ENCODE assay signal across 25 cellular contexts in genomic region chr13:104163866-104164630, GRCh38.
DNase-seq lines count a peak whose midpoint lies in the region; FAIRE-seq and TF ChIP-seq lines count a peak whose summit lies in the region.
"Had no signal": no experiment of that assay in that cellular context is flagged by ENCODE, and none has a peak within 500 bp of the region (broad histone marks: within the 10 kb centered on the region; RNA-seq: fewer than 3 reads in every experiment).

No MANE protein-coding gene starts in this region.

- H3K79me2 ChIP-seq in PC-9 (ENCODE audit: low read depth) = no peaks in the 10 kb centered on the region
- no peaks in the 10 kb centered on the region for H3K79me2 ChIP-seq in MM.1S (ENCODE audit: low read length)

- TF ChIP-seq POLR2A in H54 (IDR thresholded peaks at IDR 0.05; ENCODE audit: low read depth, low read length) = no peak

- DNase-seq in COLO829 (ENCODE audit: low spot score) = peak; percentile 44
- no peak for DNase-seq in H54 (ENCODE audit: insufficient read length, low spot score)
- DNase-seq in PC-9 = no peak
- peak; percentile 76 for DNase-seq in foreskin melanocyte
- no peak for DNase-seq in dorsolateral prefrontal cortex
- DNase-seq in MM.1S = no peak
- no peak for DNase-seq in RWPE1 (ENCODE audit: low spot score)
- DNase-seq: 8988T; ACHN; AML-193; BE2C; Calu3; CD4-positive, alpha-beta T cell; CD8-positive, alpha-beta memory T cell; COR-L47; DMS53; DMS79 treated with DMSO at 0.1 percent for 48 hours; GF-D8; GOT3; H7; HCEC 1CT had no signal

- H4K20me1 ChIP-seq in PC-9 (ENCODE audit: insufficient read depth) = no peaks in the 10 kb centered on the region
- no peaks in the 10 kb centered on the region for H4K20me1 ChIP-seq in MM.1S (ENCODE audit: insufficient read depth, low read length)
- H4K20me1 ChIP-seq: BLaER1 treated with 17β-estradiol and CSF1 and Interleukin-3, amounts not matched to agents 10 nM and 100 nM had no signal

- H3K36me3 ChIP-seq in PC-9 (ENCODE audit: low read depth) (no peaks in the 10 kb centered on the region), MM.1S (replicated peaks; ENCODE audit: insufficient read depth, low read length) (no peaks in the 10 kb centered on the region)
- H3K36me3 ChIP-seq: BE2C; BLaER1 treated with 17β-estradiol and CSF1 and Interleukin-3, amounts not matched to agents 10 nM and 100 nM had no signal

- H3K4me3 ChIP-seq in PC-9 (no peak overlapping the region), dorsolateral prefrontal cortex (no peak overlapping the region), MM.1S (ENCODE audit: low read length) (no peak overlapping the region)
- H3K4me3 ChIP-seq: A549; BLaER1 treated with 17β-estradiol and CSF1 and Interleukin-3, amounts not matched to agents 10 nM and 100 nM had no signal

- no TSS peak for BruUV-seq in PC-9 (replicated peaks; lab: Mats Ljungman, UMichigan)

- H3K27ac ChIP-seq in PC-9 = no peak overlapping the region
- no peak overlapping the region for H3K27ac ChIP-seq in dorsolateral prefrontal cortex
- no peak overlapping the region for H3K27ac ChIP-seq in MM.1S (ENCODE audit: low read length)
- H3K27ac ChIP-seq in RWPE1 = no peak overlapping the region
- H3K27ac ChIP-seq: A549; BLaER1 treated with 17β-estradiol and CSF1 and Interleukin-3, amounts not matched to agents 10 nM and 100 nM had no signal

- CTCF ChIA-PET in PC-9 (lab: Charles Lee) = no interaction called here
- CTCF ChIA-PET in RWPE1 (lab: Yijun Ruan, JAX) = no interaction called here

- TF ChIP-seq CTCF in PC-9 (conservative IDR thresholded peaks at IDR 0.05) (no peak), dorsolateral prefrontal cortex (IDR thresholded peaks at IDR 0.05 in 54 of 56, conservative IDR thresholded peaks at IDR 0.05 in 2 of 56; ENCODE audit: low read depth in 1 of 56, partially characterized antibody in 56 of 56) (no peak), MM.1S (IDR thresholded peaks at IDR 0.05; ENCODE audit: low read length) (no peak), RWPE1 (conservative IDR thresholded peaks at IDR 0.05; ENCODE audit: low read depth) (no peak)

- no peak overlapping the region for H3K4me2 ChIP-seq in PC-9
- no peak overlapping the region for H3K4me2 ChIP-seq in MM.1S (ENCODE audit: low read depth, low read length)
- H3K4me2 ChIP-seq: A549; BLaER1 treated with 17β-estradiol and CSF1 and Interleukin-3, amounts not matched to agents 10 nM and 100 nM had no signal

- H3K9me2 ChIP-seq in PC-9 (ENCODE audit: insufficient read depth) = no peaks in the 10 kb centered on the region
- no peaks in the 10 kb centered on the region for H3K9me2 ChIP-seq in MM.1S (replicated peaks; ENCODE audit: insufficient read depth, low read length)

- H2AFZ ChIP-seq in PC-9 (0 out of 2 replicates have a peak overlapping the region, but pooled peaks have one; percentile 5), MM.1S (ENCODE audit: low read length) (no peak overlapping the region)

- H3K27me3 ChIP-seq in PC-9 (ENCODE audit: insufficient read depth, low read depth) (no peaks in the 10 kb centered on the region), dorsolateral prefrontal cortex (no peaks in the 10 kb centered on the region), MM.1S (replicated peaks; ENCODE audit: insufficient read depth, low read length) (no peaks in the 10 kb centered on the region)
- H3K27me3 ChIP-seq: BE2C; BLaER1 treated with 17β-estradiol and CSF1 and Interleukin-3, amounts not matched to agents 10 nM and 100 nM had no signal

- peak; percentile 43 for FAIRE-seq in H54 (lab: Jason Lieb, UNC)
- FAIRE-seq: A549, GM12891, GM18507 had no signal

- no peak overlapping the region for H3K9ac ChIP-seq in MM.1S (ENCODE audit: low read length)
- H3K9ac ChIP-seq: BLaER1 treated with 17β-estradiol and CSF1 and Interleukin-3, amounts not matched to agents 10 nM and 100 nM had no signal

- POLR2A ChIA-PET in PC-9 (lab: Charles Lee; ENCODE audit: unreplicated experiment) = no interaction called here
- POLR2A ChIA-PET in RWPE1 (lab: Yijun Ruan, JAX; ENCODE audit: low non-redundant PET) = no interaction called here

- intact Hi-C loops in PC-9 (cut with micrococcal nuclease; ENCODE audit: unreplicated experiment) (no loop called here), dorsolateral prefrontal cortex (cut with DNase I) (no loop called here)

- H3K4me1 ChIP-seq in PC-9 (replicated peaks; ENCODE audit: insufficient read depth) (no peaks in the 10 kb centered on the region), MM.1S (ENCODE audit: low read length) (no peaks in the 10 kb centered on the region)
- H3K4me1 ChIP-seq: A549; BLaER1 treated with 17β-estradiol and CSF1 and Interleukin-3, amounts not matched to agents 10 nM and 100 nM had no signal

- no peaks in the 10 kb centered on the region for H3K9me3 ChIP-seq in PC-9 (ENCODE audit: insufficient read depth, low read depth)
- no peaks in the 10 kb centered on the region for H3K9me3 ChIP-seq in MM.1S (replicated peaks; ENCODE audit: insufficient read depth, low read length)
- H3K9me3 ChIP-seq: A549; BE2C; BLaER1 treated with 17β-estradiol and CSF1 and Interleukin-3, amounts not matched to agents 10 nM and 100 nM had no signal

- no peaks in the 10 kb centered on the region for H3F3A ChIP-seq in PC-9 (ENCODE audit: insufficient read depth, low read depth)
- H3F3A ChIP-seq in MM.1S (ENCODE audit: insufficient read depth, low read length) = no peaks in the 10 kb centered on the region

Comparison
In these comparisons a context has a peak if more than half of its experiments do, and no peak if none do; other contexts are left out.
1. DNase-seq: peak in COLO829 (single experiment) and foreskin melanocyte (single experiment); none in H54 (single experiment), PC-9 (0 of 2), dorsolateral prefrontal cortex (0 of 10), MM.1S (single experiment) and RWPE1 (single experiment).